Comparison of ENCODE assay signal across 8 cellular contexts in genomic region chrX:103376118-103376978, GRCh38. TPM values are rescaled to one million over a fixed set of nuclear protein-coding genes. Genes with fewer than 3 reads are reported as not detected.
DNase-seq lines count a peak whose midpoint lies in the region; ATAC-seq and TF ChIP-seq lines count a peak whose summit lies in the region.

TSS of gene BEX3 (plus strand) at chrX:103376538. CDS start at chrX:103377522, 984 bp downstream.

- H3K27ac ChIP-seq in GM23248 (peak within 1 kb of the TSS; percentile 70), mesodermal cell (ENCODE audit: low read depth, low read length, severe bottlenecking) (peak within 1 kb of the TSS; percentile 92)

- H3K9ac ChIP-seq in GM23248 = peak within 1 kb of the TSS; percentile 94

- H3F3A ChIP-seq in GM23248 (ENCODE audit: insufficient read depth) = peaks cover 19% of the 10 kb centered on the region; the same call in 1 of the 2 replicates

- 11 to 41% methylated on average over 5 to 22 of the region's 62 CpGs for WGBS in GM23248 (ENCODE audit: low coverage in 1 of 2, low lambda C conversion rate in 2 of 2, missing lambda C conversion rate in 2 of 2), 2 experiments
- WGBS in mesodermal cell (ENCODE audit: insufficient coverage in 2 of 2), 2 experiments = 0 to 14% methylated on average over 5 to 10 of the region's 62 CpGs

- H3K4me1 ChIP-seq in GM23248 (ENCODE audit: insufficient read depth) (peaks cover 20% of the 10 kb centered on the region), mesodermal cell (ENCODE audit: control insufficient read depth, insufficient read depth, low read length, poor library complexity, severe bottlenecking) (no peaks in the 10 kb centered on the region)

- H3K27me3 ChIP-seq in GM23248 (replicated peaks; ENCODE audit: insufficient read depth) = no peaks in the 10 kb centered on the region

- H3K4me3 ChIP-seq in GM23248 = peak within 1 kb of the TSS; percentile 89
- H3K4me3 ChIP-seq in mesodermal cell (ENCODE audit: extremely low read depth, insufficient read depth, low read length, poor library complexity, severe bottlenecking) = peak within 1 kb of the TSS; percentile 54

- H3K9me3 ChIP-seq in GM23248 (ENCODE audit: low read depth) (no peaks in the 10 kb centered on the region), mesodermal cell (ENCODE audit: control insufficient read depth, low read length) (no peaks in the 10 kb centered on the region)

- DNase-seq in GM23248 = peak; percentile 68
- peak; percentile 26 for DNase-seq in NCI-H460 (ENCODE audit: extremely low read depth, low read depth)
- peak; percentile 44 for DNase-seq in activated T-cell treated with anti-CD3 and anti-CD28 coated beads, Interleukin-2, amount 50 U/mL, for 1 hour
- DNase-seq in erythroblast (lab: John Stamatoyannopoulos, UW) = peak; percentile 35 to 54
- no peak for DNase-seq in NOMO-1 treated with dmso at 0.1 percent for 144 hours (lab: John Stamatoyannopoulos, UW; ENCODE audit: unreplicated experiment)

- H4K20me1 ChIP-seq in GM23248 (ENCODE audit: insufficient read depth) = no peaks in the 10 kb centered on the region

- peaks cover 7% of the 10 kb centered on the region for H3K4me1 Mint-ChIP-seq in stimulated activated naive CD8-positive, alpha-beta T cell treated with anti-CD3 and anti-CD28 coated beads, Interleukin-15, Interleukin-2, amounts not matched to agents 100 ng/mL and 50 ng/mL, for 24 hours (ENCODE audit: low read depth)

- TF ChIP-seq POLR2A in erythroblast (IDR thresholded peaks at IDR 0.05; ENCODE audit: low read length) = peak; percentile 27

- H3K9me2 ChIP-seq in GM23248 (ENCODE audit: insufficient read depth) = no peaks in the 10 kb centered on the region

- in situ Hi-C loops in GM23248 (cut with MboI) = no loop called here

- peak within 1 kb of the TSS; percentile 79 for H3K4me2 ChIP-seq in GM23248 (ENCODE audit: unreplicated experiment)

- peak within 1 kb of the TSS; percentile 88 for H2AFZ ChIP-seq in GM23248

- no peaks in the 10 kb centered on the region for H3K9me3 Mint-ChIP-seq in stimulated activated naive CD8-positive, alpha-beta T cell treated with anti-CD3 and anti-CD28 coated beads, Interleukin-15, Interleukin-2, amounts not matched to agents 100 ng/mL and 50 ng/mL, for 24 hours

- H3K36me3 Mint-ChIP-seq in stimulated activated naive CD8-positive, alpha-beta T cell treated with anti-CD3 and anti-CD28 coated beads, Interleukin-15, Interleukin-2, amounts not matched to agents 100 ng/mL and 50 ng/mL, for 24 hours (ENCODE audit: low read depth) = peaks cover 3% of the 10 kb centered on the region

- peak within 1 kb of the TSS; percentile 58 for H3K27ac Mint-ChIP-seq in stimulated activated naive CD8-positive, alpha-beta T cell treated with anti-CD3 and anti-CD28 coated beads, Interleukin-15, Interleukin-2, amounts not matched to agents 100 ng/mL and 50 ng/mL, for 24 hours

- no peaks in the 10 kb centered on the region for H3K27me3 Mint-ChIP-seq in stimulated activated naive CD8-positive, alpha-beta T cell treated with anti-CD3 and anti-CD28 coated beads, Interleukin-15, Interleukin-2, amounts not matched to agents 100 ng/mL and 50 ng/mL, for 24 hours

- peak within 1 kb of the TSS; percentile 80 for H3K4me3 Mint-ChIP-seq in stimulated activated naive CD8-positive, alpha-beta T cell treated with anti-CD3 and anti-CD28 coated beads, Interleukin-15, Interleukin-2, amounts not matched to agents 100 ng/mL and 50 ng/mL, for 24 hours

- ATAC-seq in GM21619 (IDR thresholded peaks at IDR 0.05; ENCODE audit: unreplicated experiment) = no peak

- no peaks in the 10 kb centered on the region for H3K36me3 ChIP-seq in GM23248 (ENCODE audit: low read depth)
- H3K36me3 ChIP-seq in mesodermal cell (ENCODE audit: control insufficient read depth, insufficient read depth, low read length) = peaks cover 13% of the 10 kb centered on the region

- H3K79me2 ChIP-seq in GM23248 (ENCODE audit: insufficient read depth) = peaks cover 12% of the 10 kb centered on the region

RNA-seq across cellular contexts. Expression of gene BEX3, which starts in this region (rescaled TPM):
- 129 and 154 TPM in 2 replicates for total RNA-seq in GM23248 (2014; rRNA removed; shearing (Covaris generic))
- 300 and 313 TPM in 2 replicates for polyA plus RNA-seq in GM23248 (2016; fragmentation: Nextera tagmentation; extraction: Ambion mirVana)
- 310 and 362 TPM in 2 replicates for total RNA-seq in NCI-H460 (2014; rRNA removed; shearing (Covaris generic))
- 229 and 290 TPM in 2 replicates for polyA plus RNA-seq in NCI-H460 (2014; cell fraction: nucleus; rRNA removed)
- polyA plus RNA-seq in mesodermal cell (2013, experiment 1 of 2) = 411 TPM
- 404 TPM for polyA plus RNA-seq in mesodermal cell (2013, experiment 2 of 2)
